Comparison of ENCODE assay signal across 23 cellular contexts in the genomic region with DNA sequence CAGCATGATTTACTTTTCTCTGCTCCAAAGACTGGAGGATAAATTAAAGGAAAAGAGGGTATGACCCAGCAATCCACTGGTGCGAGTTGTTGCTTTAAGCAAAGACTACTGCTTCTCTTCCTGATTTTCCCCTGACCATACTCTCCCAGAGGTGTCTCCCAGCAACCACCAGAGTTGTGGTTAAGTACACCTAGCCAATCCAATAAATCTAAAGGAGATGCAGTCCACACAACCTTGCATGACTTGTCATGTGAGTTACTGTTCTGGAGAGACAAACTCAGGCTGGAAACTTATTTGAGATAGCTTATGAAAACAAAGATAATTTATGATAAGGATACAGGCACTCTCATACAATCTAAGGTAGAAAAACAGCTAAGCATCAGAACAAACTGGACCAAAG. TPM values are rescaled to one million over a fixed set of nuclear protein-coding genes. Genes with fewer than 3 reads are reported as not detected.
DNase-seq lines count a peak whose midpoint lies in the region; ATAC-seq and FAIRE-seq lines count a peak whose summit lies in the region.
"Had no signal": no experiment of that assay in that cellular context is flagged by ENCODE, and none has a peak within 500 bp of the region (broad histone marks: within the 10 kb centered on the region; RNA-seq: fewer than 3 reads in every experiment).

No MANE protein-coding gene starts in this region.

- no peak overlapping the region for H3K14ac ChIP-seq in mesenchymal stem cell (ENCODE audit: low read length in 2 of 2)

- DNase-seq in NCI-H510A treated with DMSO at 0.1 percent for 48 hours (lab: John Stamatoyannopoulos, UW), result peak; percentile 9
- no peak for DNase-seq in NCI-H510A (lab: John Stamatoyannopoulos, UW)
- DNase-seq in astrocyte of the hippocampus (ENCODE audit: low read depth, low spot score), result peak; percentile 49
- DNase-seq in mesenchymal stem cell, result peak; percentile 32
- peak; percentile 17 for DNase-seq in urothelium cell line (ENCODE audit: low spot score)
- no peak for DNase-seq in NK-92 treated with Interleukin-12 subunit alpha and Interleukin-12 subunit beta, amount 100 ng/mL, for 24 hours (lab: John Stamatoyannopoulos, UW)
- DNase-seq: activated naive CD4-positive, alpha-beta T cell treated with anti-CD3 and anti-CD28 coated beads, Interleukin-2, amount 50 U/mL, for 16 hours; activated T-cell treated with anti-CD3 and anti-CD28 coated beads, Interleukin-2, amount 50 U/mL, for 1 hour; brain microvascular endothelial cell; dorsolateral prefrontal cortex; esophagus squamous epithelium; GDM1; H7; left lung; NCI-H1694; posterior cingulate gyrus had no signal

- H3K4me1 ChIP-seq in mesenchymal stem cell (ENCODE audit: control insufficient read depth, insufficient read depth, low read depth, low read length), result peaks cover 3% of the 10 kb centered on the region

- H2BK5ac ChIP-seq in mesenchymal stem cell (ENCODE audit: low read depth, low read length, poor library complexity, severe bottlenecking), result no peak overlapping the region

- no peak overlapping the region for H2BK120ac ChIP-seq in mesenchymal stem cell (ENCODE audit: low read depth, low read length)

- peaks cover 11% of the 10 kb centered on the region for H3K9me3 ChIP-seq in mesenchymal stem cell (ENCODE audit: control insufficient read depth, low read length)
- H3K9me3 ChIP-seq: esophagus squamous epithelium had no signal

- H2AFZ ChIP-seq in mesenchymal stem cell (ENCODE audit: low read depth, low read length), result no peak overlapping the region

- ATAC-seq in GM21423 (IDR thresholded peaks at IDR 0.05; ENCODE audit: unreplicated experiment) (no peak), GM18502 (IDR thresholded peaks at IDR 0.05; ENCODE audit: poor library complexity, unreplicated experiment) (no peak)
- ATAC-seq: left lung; stimulated activated memory B cell treated with anti-CD40 and anti-IgM and Interleukin-4, amounts not matched to agents 10 μg/mL and 1 μg/mL and 100 μg/mL, for 72 hours had no signal

- no peak for FAIRE-seq in urothelium cell line (lab: Jason Lieb, UNC)
- FAIRE-seq: GM12892, HTR-8/SVneo, TTC549 had no signal

- H2BK15ac ChIP-seq in mesenchymal stem cell (ENCODE audit: low read depth, poor library complexity, severe bottlenecking), result no peak overlapping the region

- H3K4me3 ChIP-seq in mesenchymal stem cell (ENCODE audit: insufficient read depth in 1 of 2, low read depth in 1 of 2, low read length in 2 of 2), result no peak overlapping the region
- H3K4me3 ChIP-seq: dorsolateral prefrontal cortex, esophagus squamous epithelium, left lung, tibial nerve had no signal

- no peaks in the 10 kb centered on the region for H3K27me3 ChIP-seq in mesenchymal stem cell (ENCODE audit: control insufficient read depth in 1 of 2, insufficient read depth in 1 of 2, low read length in 2 of 2)
- H3K27me3 ChIP-seq: brain microvascular endothelial cell, dorsolateral prefrontal cortex, esophagus squamous epithelium, left lung, tibial nerve had no signal

- no peak overlapping the region for H4K8ac ChIP-seq in mesenchymal stem cell (ENCODE audit: low read length)

- no peak overlapping the region for H3K4ac ChIP-seq in mesenchymal stem cell (ENCODE audit: low read depth in 1 of 2, low read length in 2 of 2)

- H2AK5ac ChIP-seq in mesenchymal stem cell (ENCODE audit: low read length, severe bottlenecking), result no peak overlapping the region

- no peak overlapping the region for H3K18ac ChIP-seq in mesenchymal stem cell (ENCODE audit: low read depth in 1 of 2, low read length in 2 of 2)

- no peak overlapping the region for H3K27ac ChIP-seq in mesenchymal stem cell (ENCODE audit: low read length, poor library complexity, severe bottlenecking)
- H3K27ac ChIP-seq: brain microvascular endothelial cell, dorsolateral prefrontal cortex, esophagus squamous epithelium, left lung, tibial nerve had no signal

- H3K4me2 ChIP-seq in mesenchymal stem cell (ENCODE audit: low read length, poor library complexity, severe bottlenecking), result no peak overlapping the region

- WGBS in mesenchymal stem cell, result 38% methylated on average over 1 of the region's 1 CpG

- H3K9ac ChIP-seq in mesenchymal stem cell (ENCODE audit: low read length), result no peak overlapping the region

- H3K36me3 ChIP-seq in mesenchymal stem cell (ENCODE audit: control insufficient read depth in 1 of 2, insufficient read depth in 2 of 2, low read depth in 1 of 2, low read length in 2 of 2), result no peaks in the 10 kb centered on the region
- H3K36me3 ChIP-seq: brain microvascular endothelial cell, esophagus squamous epithelium, left lung, tibial nerve had no signal

- H3K79me1 ChIP-seq in mesenchymal stem cell (replicated peaks; ENCODE audit: low read length, poor library complexity, severe bottlenecking), result no peaks in the 10 kb centered on the region

- no peak overlapping the region for H4K91ac ChIP-seq in mesenchymal stem cell (ENCODE audit: low read length)

- no peak overlapping the region for H2BK12ac ChIP-seq in mesenchymal stem cell (ENCODE audit: low read length in 2 of 2)

- H3K23ac ChIP-seq in mesenchymal stem cell (ENCODE audit: low read length in 2 of 2), result no peak overlapping the region

RNA-seq across cellular contexts. Expression of gene TMC1, which starts 11.9 kb away (rescaled TPM):
- 0.10 TPM for polyA plus RNA-seq in mesenchymal stem cell (2013, experiment 1 of 2)
- polyA plus RNA-seq in mesenchymal stem cell (2013, experiment 2 of 2), result 0.04 TPM

Comparison
In these comparisons a context has a peak if more than half of its experiments do, and no peak if none do; other contexts are left out.
1. DNase-seq: peak in NCI-H510A treated with DMSO at 0.1 percent for 48 hours (single experiment), astrocyte of the hippocampus (single experiment), mesenchymal stem cell (single experiment) and urothelium cell line (single experiment); none in NCI-H510A (single experiment) and NK-92 treated with Interleukin-12 subunit alpha and Interleukin-12 subunit beta, amount 100 ng/mL, for 24 hours (single experiment).